15 cellular contexts compared by ENCODE assay signal in genomic region chr10:30270247-30270646, GRCh38.
A peak's percentile ranks its signal among the peaks of the same experiment; 100 is the strongest.
DNase-seq lines count a peak whose midpoint lies in the region; ATAC-seq and TF ChIP-seq lines count a peak whose summit lies in the region.
"Had no signal": no experiment of that assay in that cellular context is flagged by ENCODE, and none has a peak within 500 bp of the region (broad histone marks: within the 10 kb centered on the region; RNA-seq: fewer than 3 reads in every experiment).

No MANE protein-coding gene starts in this region.

- H2BK15ac ChIP-seq in mesendoderm (replicated peaks; ENCODE audit: low read depth), result no peak overlapping the region

- H3K18ac ChIP-seq in mesendoderm (ENCODE audit: low read length), result no peak overlapping the region

- no peak overlapping the region for H3K9ac ChIP-seq in mesendoderm (ENCODE audit: low read length)

- DNase-seq in GM06990 (ENCODE audit: extremely low read depth, insufficient read length), result no peak
- peak; percentile 1 for DNase-seq in MV-4-11 (lab: John Stamatoyannopoulos, UW)
- DNase-seq in chondrocyte (ENCODE audit: low spot score), result no peak
- DNase-seq in renal cortical epithelial cell (ENCODE audit: low read depth), result peak; percentile 7
- DNase-seq in mesendoderm, result no peak
- no peak for DNase-seq in NCI-H2081 (lab: John Stamatoyannopoulos, UW)
- DNase-seq: activated naive CD4-positive, alpha-beta T cell; effector memory CD8-positive, alpha-beta T cell; naive thymus-derived CD8-positive, alpha-beta T cell; NCI-H1105; RPMI8226; stimulated activated CD4-positive, alpha-beta T cell treated with anti-CD3 and anti-CD28 coated beads, Interleukin-15, amount 100 ng/mL, for 24 hours; stimulated activated naive B cell treated with anti-CD40 and anti-IgM and Interleukin-4, amounts not matched to agents 10 μg/mL and 1 μg/mL and 100 μg/mL, for 72 hours had no signal

- no peak for ATAC-seq in GM21423 (IDR thresholded peaks at IDR 0.05; ENCODE audit: unreplicated experiment)
- ATAC-seq: effector memory CD8-positive, alpha-beta T cell; naive thymus-derived CD8-positive, alpha-beta T cell; stimulated activated naive B cell treated with anti-CD40 and anti-IgM and Interleukin-4, amounts not matched to agents 10 μg/mL and 1 μg/mL and 100 μg/mL, for 72 hours had no signal

- no peak overlapping the region for H3K4me2 ChIP-seq in mesendoderm (ENCODE audit: low read length)

- H4K8ac ChIP-seq in mesendoderm (ENCODE audit: low read depth, low read length), result no peak overlapping the region

- no peak overlapping the region for H3K27ac ChIP-seq in mesendoderm (ENCODE audit: low read depth, low read length)

- H2BK5ac ChIP-seq in mesendoderm (ENCODE audit: low read length), result no peak overlapping the region

- no peaks in the 10 kb centered on the region for H3K79me2 ChIP-seq in mesendoderm (ENCODE audit: control insufficient read depth, insufficient read depth, low read length)

- WGBS in mesendoderm (ENCODE audit: extremely low coverage, insufficient coverage, low lambda C conversion rate), result no CpG with 5 or more reads among the region's 3 CpGs

- H4K5ac ChIP-seq in mesendoderm (ENCODE audit: low read length), result no peak overlapping the region

- H3K23ac ChIP-seq in mesendoderm (ENCODE audit: low read length), result no peak overlapping the region

- no peak overlapping the region for H3K56ac ChIP-seq in mesendoderm (ENCODE audit: low read length)

- H3K27me3 Mint-ChIP-seq in chondrocyte (ENCODE audit: low read depth), result peaks cover 25% of the 10 kb centered on the region

- no peak overlapping the region for H3K4me3 Mint-ChIP-seq in chondrocyte (ENCODE audit: unreplicated experiment)
- H3K4me3 Mint-ChIP-seq: effector memory CD8-positive, alpha-beta T cell; naive thymus-derived CD8-positive, alpha-beta T cell; stimulated activated naive B cell treated with anti-CD40 and anti-IgM and Interleukin-4, amounts not matched to agents 10 μg/mL and 1 μg/mL and 100 μg/mL, for 72 hours had no signal

- no peak overlapping the region for H2AK5ac ChIP-seq in mesendoderm (ENCODE audit: low read length)

- no peaks in the 10 kb centered on the region for H3K4me1 Mint-ChIP-seq in chondrocyte (ENCODE audit: low read depth)
- H3K4me1 Mint-ChIP-seq: naive thymus-derived CD8-positive, alpha-beta T cell; stimulated activated naive B cell treated with anti-CD40 and anti-IgM and Interleukin-4, amounts not matched to agents 10 μg/mL and 1 μg/mL and 100 μg/mL, for 72 hours had no signal

- H3K36me3 Mint-ChIP-seq in chondrocyte (ENCODE audit: low read depth), result peaks cover 11% of the 10 kb centered on the region
- H3K36me3 Mint-ChIP-seq: naive thymus-derived CD8-positive, alpha-beta T cell had no signal

- H3K27me3 ChIP-seq in GM06990 (replicated peaks; ENCODE audit: control insufficient read depth, insufficient read depth, low read length) (no peaks in the 10 kb centered on the region), mesendoderm (ENCODE audit: insufficient read depth, low read length, poor library complexity) (no peaks in the 10 kb centered on the region)

- no peaks in the 10 kb centered on the region for H3K79me1 ChIP-seq in mesendoderm (ENCODE audit: low read length)

- TF ChIP-seq CTCF in GM06990 (IDR thresholded peaks at IDR 0.05; ENCODE audit: insufficient read depth, low read length, poor library complexity, severe bottlenecking), result peak; percentile 3
- peak; percentile 79 for TF ChIP-seq CTCF in chondrocyte (IDR thresholded peaks at IDR 0.05)

- H3K27ac Mint-ChIP-seq in chondrocyte (ENCODE audit: unreplicated experiment), result no peak overlapping the region
- H3K27ac Mint-ChIP-seq: effector memory CD8-positive, alpha-beta T cell; naive thymus-derived CD8-positive, alpha-beta T cell; stimulated activated naive B cell treated with anti-CD40 and anti-IgM and Interleukin-4, amounts not matched to agents 10 μg/mL and 1 μg/mL and 100 μg/mL, for 72 hours had no signal

- H3K4ac ChIP-seq in mesendoderm (ENCODE audit: low read depth, low read length), result no peak overlapping the region

- H3K9me3 Mint-ChIP-seq in chondrocyte (ENCODE audit: low read depth), result peaks cover 27% of the 10 kb centered on the region
- H3K9me3 Mint-ChIP-seq: effector memory CD8-positive, alpha-beta T cell had no signal

- no peak overlapping the region for H3K4me3 ChIP-seq in GM06990 (replicated peaks; ENCODE audit: low read depth, low read length)
- H3K4me3 ChIP-seq in mesendoderm (ENCODE audit: low read length), result no peak overlapping the region
- H3K4me3 ChIP-seq: HAP-1 had no signal

- H3K36me3 ChIP-seq in GM06990 (ENCODE audit: control insufficient read depth, insufficient read depth, low read length), result no peaks in the 10 kb centered on the region
- no peaks in the 10 kb centered on the region for H3K36me3 ChIP-seq in mesendoderm (ENCODE audit: control insufficient read depth, insufficient read depth, low read length)
- H3K36me3 ChIP-seq: HAP-1 had no signal

- no peak overlapping the region for H2BK120ac ChIP-seq in mesendoderm (ENCODE audit: low read depth, low read length)

- no peaks in the 10 kb centered on the region for H3K4me1 ChIP-seq in mesendoderm (ENCODE audit: control insufficient read depth, low read depth, low read length)
- H3K4me1 ChIP-seq: HAP-1 had no signal

Comparison
In these comparisons a context has a peak if more than half of its experiments do, and no peak if none do; other contexts are left out.
1. DNase-seq: peak in MV-4-11 (single experiment) and renal cortical epithelial cell (single experiment); none in GM06990 (single experiment), chondrocyte (single experiment), mesendoderm (single experiment) and NCI-H2081 (0 of 2).